1 cellular context compared by ENCODE assay signal in genomic region chr16:531494-532125, GRCh38.
TF ChIP-seq lines count a peak whose summit lies in the region.

No MANE protein-coding gene starts in this region.

TF ChIP-seq in K562, 482 proteins besides CTCF, POLR2A, EP300 and RAD21:
- TF ChIP-seq SETDB1 (IDR thresholded peaks at IDR 0.05; ENCODE audit: low read length) = no peak
- TF ChIP-seq POLR2G (IDR thresholded peaks at IDR 0.05; ENCODE audit: low read depth, low read length) = 0 out of 2 replicates have a peak, but pooled peaks have one; percentile 29
